27 cellular contexts compared by ENCODE assay signal in the genomic region with DNA sequence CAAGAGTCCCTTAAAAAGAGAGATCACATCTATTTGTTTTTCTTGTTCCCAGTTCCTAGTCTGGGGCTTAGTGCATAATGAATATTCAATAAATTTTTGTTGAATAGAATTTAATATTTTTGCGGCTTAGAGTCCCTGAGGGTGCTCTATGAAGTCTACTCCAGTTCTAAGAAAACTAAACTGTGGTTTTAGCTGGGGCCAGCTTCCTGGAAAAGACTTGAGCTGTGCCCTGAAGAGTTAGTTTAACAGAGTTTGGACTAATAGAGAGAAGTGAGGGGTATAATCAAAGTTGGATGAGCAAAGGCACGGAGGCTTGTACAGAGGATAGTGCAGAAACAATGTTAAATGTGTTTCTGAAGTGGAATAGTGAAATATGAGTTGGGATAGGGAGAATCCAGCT.
"Had no signal": no experiment of that assay in that cellular context is flagged by ENCODE, and none has a peak within 500 bp of the region (broad histone marks: within the 10 kb centered on the region; RNA-seq: fewer than 3 reads in every experiment).

No MANE protein-coding gene starts in this region.

- H3K36me3 ChIP-seq: MG63 had no signal

- H3K4me1 Mint-ChIP-seq: brain had no signal

- H3K27me3 Mint-ChIP-seq: activated naive CD4-positive, alpha-beta T cell treated with anti-CD3 and anti-CD28 coated beads, Interleukin-2, amount 50 U/mL, for 24 hours; central memory CD8-positive, alpha-beta T cell; T-cell had no signal

- H3K27ac ChIP-seq: VCaP had no signal

- H3K27me3 ChIP-seq: MG63 had no signal

- H3K36me3 Mint-ChIP-seq: activated CD4-positive, alpha-beta memory T cell treated with anti-CD3 and anti-CD28 coated beads for 36 hours; activated naive CD4-positive, alpha-beta T cell treated with anti-CD3 and anti-CD28 coated beads, Interleukin-2, amount 50 U/mL, for 24 hours; brain; T-cell had no signal

- H3K9me3 Mint-ChIP-seq: activated CD4-positive, alpha-beta T cell treated with anti-CD3 and anti-CD28 coated beads, Interleukin-2, amount 10 ng/mL, durations not matched to agents 7 days and 5 days; activated naive CD4-positive, alpha-beta T cell treated with anti-CD3 and anti-CD28 coated beads, Interleukin-2, amount 50 U/mL, for 24 hours; activated T-cell treated with anti-CD3 and anti-CD28 coated beads, Interleukin-2, amount 50 U/mL, for 24 hours; activated T-helper 1 cell treated with anti-CD3 and anti-CD28 coated beads, Interleukin-12 subunit alpha, Interleukin-12 subunit beta, Interleukin-2, Interleukin-4 antibody, amounts not matched to agents 30 ng/mL and 10 ng/mL and 1 ng/mL, durations not matched to agents 14 hours and 24 hours and 36 hours; brain; central memory CD8-positive, alpha-beta T cell; T-cell had no signal

- H3K4me3 Mint-ChIP-seq: activated CD4-positive, alpha-beta memory T cell treated with anti-CD3 and anti-CD28 coated beads for 36 hours; activated CD4-positive, alpha-beta T cell treated with anti-CD3 and anti-CD28 coated beads, Interleukin-2, amount 10 ng/mL, durations not matched to agents 7 days and 5 days; activated naive CD4-positive, alpha-beta T cell treated with anti-CD3 and anti-CD28 coated beads, Interleukin-2, amount 50 U/mL, for 24 hours; activated T-cell treated with anti-CD3 and anti-CD28 coated beads, Interleukin-2, amount 50 U/mL, for 24 hours; activated T-helper 1 cell treated with anti-CD3 and anti-CD28 coated beads, Interleukin-12 subunit alpha, Interleukin-12 subunit beta, Interleukin-2, Interleukin-4 antibody, amounts not matched to agents 30 ng/mL and 10 ng/mL and 1 ng/mL, durations not matched to agents 14 hours and 24 hours and 36 hours; brain; central memory CD8-positive, alpha-beta T cell; T-cell had no signal

- DNase-seq: activated CD4-positive, alpha-beta memory T cell treated with anti-CD3 and anti-CD28 coated beads for 36 hours; activated CD4-positive, alpha-beta T cell treated with anti-CD3 and anti-CD28 coated beads, Interleukin-2, amount 10 ng/mL, durations not matched to agents 7 days and 5 days; activated CD4-positive, CD25-positive, alpha-beta regulatory T cell; activated effector memory CD4-positive, alpha-beta T cell treated with Interleukin-2 at 50 U/mL for 16 hours; activated naive CD4-positive, alpha-beta T cell; activated T-cell treated with anti-CD3 and anti-CD28 coated beads, Interleukin-2, amount 50 U/mL, for 24 hours; amygdala; KG1; MG63; NCI-H1092 treated with DMSO at 0.1 percent for 48 hours; NCI-H1436; NCI-H1694 treated with DMSO at 0.1 percent for 48 hours; NCI-H2029 treated with DMSO at 0.1 percent for 48 hours; NCI-H345; NCI-H510A; NCI-H526 treated with DMSO at 0.1 percent for 48 hours; NCI-H82; NK-92 treated with Interleukin-12 subunit alpha and Interleukin-12 subunit beta, amount 100 ng/mL, for 24 hours; SHP77 treated with DMSO at 0.1 percent for 48 hours; T-cell; T-helper 2 cell; T1000 had no signal

- H3K4me3 ChIP-seq: MG63 had no signal

- ATAC-seq: T-cell had no signal

- H3K27ac Mint-ChIP-seq: activated CD4-positive, alpha-beta memory T cell treated with anti-CD3 and anti-CD28 coated beads for 36 hours; activated CD4-positive, alpha-beta T cell treated with anti-CD3 and anti-CD28 coated beads, Interleukin-2, amount 10 ng/mL, durations not matched to agents 7 days and 5 days; activated naive CD4-positive, alpha-beta T cell treated with anti-CD3 and anti-CD28 coated beads, Interleukin-2, amount 50 U/mL, for 24 hours; activated T-cell treated with anti-CD3 and anti-CD28 coated beads, Interleukin-2, amount 50 U/mL, for 24 hours; activated T-helper 1 cell treated with anti-CD3 and anti-CD28 coated beads, Interleukin-12 subunit alpha, Interleukin-12 subunit beta, Interleukin-2, Interleukin-4 antibody, amounts not matched to agents 30 ng/mL and 10 ng/mL and 1 ng/mL, durations not matched to agents 14 hours and 24 hours and 36 hours; brain; T-cell had no signal
